In genomic region chrX:1246816-1247215, GRCh38 we compare ENCODE assay signal across 9 cellular contexts. TPM values are rescaled to one million over a fixed set of nuclear protein-coding genes. Genes with fewer than 3 reads are reported as not detected.
DNase-seq lines count a peak whose midpoint lies in the region; ATAC-seq, FAIRE-seq and TF ChIP-seq lines count a peak whose summit lies in the region.
"Had no signal": no experiment of that assay in that cellular context is flagged by ENCODE, and none has a peak within 500 bp of the region (broad histone marks: within the 10 kb centered on the region; RNA-seq: fewer than 3 reads in every experiment).

No MANE protein-coding gene starts in this region.

- peak; percentile 85 for TF ChIP-seq CTCF in left ventricle myocardium inferior (IDR thresholded peaks at IDR 0.05; ENCODE audit: borderline replicate concordance)

- H3K36me3 Mint-ChIP-seq in activated naive CD4-positive, alpha-beta T cell treated with anti-CD3 and anti-CD28 coated beads, Interleukin-2, amount 50 U/mL, for 72 hours = no peaks in the 10 kb centered on the region

- H3K9me3 ChIP-seq in left ventricle myocardium inferior (replicated peaks) (no peaks in the 10 kb centered on the region), small intestine (ENCODE audit: control insufficient read depth, low read depth) (no peaks in the 10 kb centered on the region)
- H3K9me3 ChIP-seq: BLaER1 treated with 17β-estradiol and CSF1 and Interleukin-3, amounts not matched to agents 10 nM and 100 nM had no signal

- H3K27me3 ChIP-seq in left ventricle myocardium inferior (ENCODE audit: low read depth) (peaks cover 35% of the 10 kb centered on the region), small intestine (ENCODE audit: control insufficient read depth in 2 of 2, insufficient read depth in 2 of 2, low read length in 2 of 2) (peaks cover 0 to 1% of the 10 kb centered on the region in 2 donors)
- H3K27me3 ChIP-seq: BLaER1 treated with 17β-estradiol and CSF1 and Interleukin-3, amounts not matched to agents 10 nM and 100 nM had no signal

- H3K27ac ChIP-seq in left ventricle myocardium inferior (replicated peaks) = no peak overlapping the region
- no peak overlapping the region for H3K27ac ChIP-seq in small intestine (ENCODE audit: low read depth in 1 of 2, low read length in 1 of 2)

- 14 to 20% (median 14%) methylated on average over 18 of the region's 18 CpGs for WGBS in small intestine, 3 donors

- DNase-seq in NCI-H1417 (lab: John Stamatoyannopoulos, UW) = peak in 2 of 3 experiments; percentile 30 to 50
- DNase-seq in NCI-H1417 treated with DMSO at 0.1 percent for 48 hours (lab: John Stamatoyannopoulos, UW) = no peak
- peak; percentile 65 for DNase-seq in HTR-8/SVneo (ENCODE audit: insufficient read length, low spot score)
- peak; percentile 26 to 79 (median 61) for DNase-seq in T-helper 1 cell
- peak; percentile 82 to 92 for DNase-seq in activated naive CD4-positive, alpha-beta T cell treated with anti-CD3 and anti-CD28 coated beads, Interleukin-2, amount 50 U/mL, for 72 hours (ENCODE audit: low spot score in 2 of 2)
- peak; percentile 74 for DNase-seq in left ventricle myocardium inferior
- peak; percentile 33 for DNase-seq in small intestine

- FAIRE-seq in HTR-8/SVneo (lab: Jason Lieb, UNC) (peak; percentile 83), small intestine (lab: Jason Lieb, UNC) (no peak)

- H3K4me3 ChIP-seq in left ventricle myocardium inferior (no peak overlapping the region), small intestine (ENCODE audit: low read depth in 1 of 2, low read length in 2 of 2) (no peak overlapping the region)
- H3K4me3 ChIP-seq: BLaER1 treated with 17β-estradiol and CSF1 and Interleukin-3, amounts not matched to agents 10 nM and 100 nM had no signal

- peaks cover 18% of the 10 kb centered on the region for H3K4me1 ChIP-seq in left ventricle myocardium inferior
- no peaks in the 10 kb centered on the region for H3K4me1 ChIP-seq in small intestine (ENCODE audit: control insufficient read depth in 2 of 2, insufficient read depth in 1 of 2, low read depth in 1 of 2, low read length in 1 of 2)

- H3K27ac Mint-ChIP-seq in activated naive CD4-positive, alpha-beta T cell treated with anti-CD3 and anti-CD28 coated beads, Interleukin-2, amount 50 U/mL, for 72 hours = peak overlapping the region; percentile 81

- intact Hi-C loops in left ventricle myocardium inferior (cut with micrococcal nuclease) = no loop called here

- ATAC-seq in activated naive CD4-positive, alpha-beta T cell treated with anti-CD3 and anti-CD28 coated beads, Interleukin-2, amount 50 U/mL, for 72 hours = peak; percentile 35 to 61
- ATAC-seq in GM21447 (IDR thresholded peaks at IDR 0.05; ENCODE audit: unreplicated experiment) = no peak

- H3K36me3 ChIP-seq in left ventricle myocardium inferior = no peaks in the 10 kb centered on the region
- H3K36me3 ChIP-seq in small intestine (ENCODE audit: control insufficient read depth in 2 of 2, insufficient read depth in 2 of 2, low read length in 2 of 2) = no peaks in the 10 kb centered on the region
- H3K36me3 ChIP-seq: BLaER1 treated with 17β-estradiol and CSF1 and Interleukin-3, amounts not matched to agents 10 nM and 100 nM had no signal

- no peaks in the 10 kb centered on the region for H3K9me3 Mint-ChIP-seq in activated naive CD4-positive, alpha-beta T cell treated with anti-CD3 and anti-CD28 coated beads, Interleukin-2, amount 50 U/mL, for 72 hours

RNA-seq across cellular contexts. Expression of gene CSF2RA, which starts 21.8 kb away (rescaled TPM):
- total RNA-seq in activated naive CD4-positive, alpha-beta T cell treated with anti-CD3 and anti-CD28 coated beads, Interleukin-2, amount 50 U/mL, for 72 hours = under 1 TPM; 0.18 to 0.50 TPM
- 2.0 TPM for total RNA-seq in left ventricle myocardium inferior
- polyA plus RNA-seq in small intestine = 1 to 10 TPM in 2 of 3 donors, under 1 TPM in 1; 0.45 to 4.9 (median 2.3) TPM

RNA-seq across cellular contexts. Expression of gene CRLF2, which starts 34.4 kb away (rescaled TPM):
- 1 to 10 TPM; 1.3 to 1.6 TPM for total RNA-seq in activated naive CD4-positive, alpha-beta T cell treated with anti-CD3 and anti-CD28 coated beads, Interleukin-2, amount 50 U/mL, for 72 hours
- not detected for total RNA-seq in left ventricle myocardium inferior
- polyA plus RNA-seq in small intestine = under 1 TPM in 1 of 3 donors, not detected in 2; 0.33 TPM
